Comparison of ENCODE assay signal across 21 cellular contexts in genomic region chr4:19130836-19131235, GRCh38.
DNase-seq lines count a peak whose midpoint lies in the region; TF ChIP-seq lines count a peak whose summit lies in the region.
"Had no signal": no experiment of that assay in that cellular context is flagged by ENCODE, and none has a peak within 500 bp of the region (broad histone marks: within the 10 kb centered on the region; RNA-seq: fewer than 3 reads in every experiment).

No MANE protein-coding gene starts in this region.

- 30 to 45% methylated on average over 1 of the region's 1 CpG for WGBS in GM23248 (ENCODE audit: low coverage in 1 of 2, low lambda C conversion rate in 2 of 2, missing lambda C conversion rate in 2 of 2), 2 experiments
- WGBS in smooth muscle cell (ENCODE audit: low lambda C conversion rate), result 76% methylated on average over 1 of the region's 1 CpG

- in situ Hi-C loops in GM23248 (cut with MboI), result no loop called here

- H3K4me3 ChIP-seq in GM23248 (no peak overlapping the region), fibroblast of villous mesenchyme (ENCODE audit: low read depth, low read length) (no peak overlapping the region), smooth muscle cell (no peak overlapping the region)
- H3K4me3 ChIP-seq: gastroesophageal sphincter, lower lobe of right lung had no signal

- H3K27ac ChIP-seq in GM23248 (no peak overlapping the region), smooth muscle cell (ENCODE audit: low read depth) (peak overlapping the region; percentile 32)
- H3K27ac ChIP-seq: gastroesophageal sphincter, HL-60, lower lobe of right lung, neutrophil had no signal

- H3K4me1 ChIP-seq in GM23248 (ENCODE audit: insufficient read depth) (peaks cover 17% of the 10 kb centered on the region), smooth muscle cell (ENCODE audit: low read depth) (no peaks in the 10 kb centered on the region)
- H3K4me1 ChIP-seq: gastroesophageal sphincter, lower lobe of right lung had no signal

- H3K9me2 ChIP-seq in GM23248 (ENCODE audit: insufficient read depth), result no peaks in the 10 kb centered on the region

- H3K4me2 ChIP-seq in GM23248 (ENCODE audit: unreplicated experiment) (peak overlapping the region; percentile 14), smooth muscle cell (peak overlapping the region; percentile 33)

- peak; percentile 68 for DNase-seq in GM23248
- peak; percentile 88 for DNase-seq in amniotic epithelial cell (ENCODE audit: low read depth)
- DNase-seq in fibroblast of villous mesenchyme (ENCODE audit: low read depth), result peak; percentile 36
- DNase-seq in smooth muscle cell (lab: John Stamatoyannopoulos, UW; ENCODE audit: unreplicated experiment), result no peak
- DNase-seq in effector CD4-positive, alpha-beta T cell, result no peak
- no peak for DNase-seq in activated CD4-positive, alpha-beta T cell treated with anti-CD3 and anti-CD28 coated beads for 1 hour
- no peak for DNase-seq in stimulated activated CD4-positive, alpha-beta T cell treated with anti-CD3 and anti-CD28 coated beads, Interleukin-4, amount 100 ng/mL, for 4 hours
- DNase-seq: activated CD4-positive, alpha-beta T cell treated with anti-CD3 and anti-CD28 coated beads, Interleukin-2, amount 50 U/mL, for 48 hours; activated gamma-delta T cell treated with Interleukin-2 at 50 U/mL for 16 hours; caudate nucleus; islet precursor cell; lower lobe of right lung; NCI-H1417; NCI-H524; NK-92 treated with Interleukin-12 subunit alpha and Interleukin-12 subunit beta, amount 100 ng/mL, for 24 hours; small intestine; stimulated activated CD4-positive, alpha-beta T cell treated with anti-CD3 and anti-CD28 coated beads, Interleukin-4, amount 100 ng/mL, for 1 hour; stimulated activated naive CD8-positive, alpha-beta T cell treated with anti-CD3 and anti-CD28 coated beads, Interleukin-15, Interleukin-2, amounts not matched to agents 100 U/mL and 50 U/mL, for 24 hours had no signal

- no peaks in the 10 kb centered on the region for H4K20me1 ChIP-seq in GM23248 (ENCODE audit: insufficient read depth)
- no peaks in the 10 kb centered on the region for H4K20me1 ChIP-seq in smooth muscle cell (ENCODE audit: low read depth)

- H3K9me3 ChIP-seq in GM23248 (ENCODE audit: low read depth), result no peaks in the 10 kb centered on the region
- no peaks in the 10 kb centered on the region for H3K9me3 ChIP-seq in smooth muscle cell (replicated peaks; ENCODE audit: low read depth)
- H3K9me3 ChIP-seq: gastroesophageal sphincter, lower lobe of right lung, neutrophil had no signal

- H2AFZ ChIP-seq in GM23248 (no peak overlapping the region), smooth muscle cell (ENCODE audit: low read depth) (no peak overlapping the region)

- H3K27me3 ChIP-seq in GM23248 (replicated peaks; ENCODE audit: insufficient read depth), result no peaks in the 10 kb centered on the region
- H3K27me3 ChIP-seq in smooth muscle cell (ENCODE audit: low read depth), result no peaks in the 10 kb centered on the region
- H3K27me3 ChIP-seq: gastroesophageal sphincter, neutrophil had no signal

- H3K79me2 ChIP-seq in GM23248 (ENCODE audit: insufficient read depth) (no peaks in the 10 kb centered on the region), smooth muscle cell (ENCODE audit: low read depth) (no peaks in the 10 kb centered on the region)

- TF ChIP-seq CTCF in fibroblast of villous mesenchyme (IDR thresholded peaks at IDR 0.05; ENCODE audit: insufficient read depth, low read depth, low read length) (no peak), smooth muscle cell (IDR thresholded peaks at IDR 0.05; ENCODE audit: borderline replicate concordance, insufficient read depth, poor library complexity, severe bottlenecking) (no peak)

- H3F3A ChIP-seq in GM23248 (ENCODE audit: insufficient read depth), result peaks cover 9% of the 10 kb centered on the region; the same call in 1 of the 2 replicates
- H3F3A ChIP-seq in smooth muscle cell (ENCODE audit: low read depth), result no peaks in the 10 kb centered on the region

- no peak overlapping the region for H3K9ac ChIP-seq in GM23248
- H3K9ac ChIP-seq in smooth muscle cell (ENCODE audit: low read depth), result no peak overlapping the region

- H3K36me3 ChIP-seq in GM23248 (ENCODE audit: low read depth), result no peaks in the 10 kb centered on the region
- no peaks in the 10 kb centered on the region for H3K36me3 ChIP-seq in smooth muscle cell (ENCODE audit: low read depth)
- H3K36me3 ChIP-seq: gastroesophageal sphincter, lower lobe of right lung, neutrophil had no signal

Comparison
In these comparisons a context has a peak if more than half of its experiments do, and no peak if none do; other contexts are left out.
1. DNase-seq: peak in GM23248 (single experiment), amniotic epithelial cell (single experiment) and fibroblast of villous mesenchyme (single experiment); none in smooth muscle cell (single experiment), effector CD4-positive, alpha-beta T cell (single experiment), activated CD4-positive, alpha-beta T cell treated with anti-CD3 and anti-CD28 coated beads for 1 hour (single experiment) and stimulated activated CD4-positive, alpha-beta T cell treated with anti-CD3 and anti-CD28 coated beads, Interleukin-4, amount 100 ng/mL, for 4 hours (0 of 2).